Comparison of ENCODE assay signal across 6 cellular contexts in the genomic region with DNA sequence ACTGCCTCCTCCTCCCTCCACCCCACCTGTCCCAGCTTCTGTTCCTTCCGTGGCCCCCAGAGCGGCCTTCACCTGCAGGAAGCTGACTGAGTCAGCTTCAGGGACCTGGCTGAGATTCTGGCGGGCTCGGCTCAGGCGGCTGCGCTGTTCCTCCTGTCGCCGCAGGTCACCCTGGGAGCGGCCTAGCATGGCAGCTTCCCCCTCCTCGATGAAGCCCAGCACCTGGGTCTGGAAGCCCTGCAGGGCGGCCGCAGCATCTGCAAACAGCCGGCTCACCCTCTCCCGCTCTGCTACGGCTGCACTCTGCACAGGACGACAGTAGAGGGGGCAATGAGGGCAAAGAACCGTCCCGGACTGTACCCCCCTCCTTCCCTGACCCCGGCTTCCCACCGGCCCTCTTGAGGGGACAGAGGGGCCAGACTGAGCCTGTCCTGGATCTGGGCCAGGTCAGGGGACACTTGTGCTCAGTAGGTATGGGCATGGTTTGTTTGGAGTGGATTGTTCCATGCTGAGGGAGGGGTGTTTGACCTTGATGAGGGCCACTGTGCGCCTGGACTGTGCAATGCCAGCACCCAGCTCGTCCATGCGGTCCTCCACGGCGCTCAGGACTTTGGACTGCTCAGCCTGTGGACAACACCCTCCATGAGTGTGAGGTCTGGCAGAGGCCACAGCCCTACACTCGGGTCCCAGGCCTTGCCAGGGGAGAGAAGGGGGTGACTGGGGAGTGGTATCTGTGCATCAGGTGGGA.
DNase-seq lines count a peak whose midpoint lies in the region.

No MANE protein-coding gene starts in this region.

- H3K4me1 ChIP-seq in iPS-15b (ENCODE audit: control insufficient read depth, insufficient read depth, low read length) = no peaks in the 10 kb centered on the region

- no peak overlapping the region for H3K9ac ChIP-seq in iPS-15b (ENCODE audit: low read depth, low read length)

- DNase-seq in activated T-cell treated with anti-CD3 and anti-CD28 coated beads for 24 hours (ENCODE audit: low read depth) (peak; percentile 59), SKM-1 treated with dmso at 0.1 percent for 144 hours (lab: John Stamatoyannopoulos, UW; ENCODE audit: unreplicated experiment) (no peak), midbrain (lab: John Stamatoyannopoulos, UW) (no peak)
- DNase-seq in stimulated activated naive CD4-positive, alpha-beta T cell treated with Interleukin-2 at 50 U/mL for 16 hours (lab: John Stamatoyannopoulos, UW) = peak; percentile 62

- peak overlapping the region; percentile 75 for H3K27ac ChIP-seq in KOPT-K1 (ENCODE audit: low read depth, low read length, poor library complexity, severe bottlenecking)

- H3K4me3 ChIP-seq in iPS-15b (ENCODE audit: low read depth, low read length) = peak overlapping the region; percentile 18

- H3K27me3 ChIP-seq in iPS-15b (ENCODE audit: control insufficient read depth, insufficient read depth, low read length) = peaks cover 15% of the 10 kb centered on the region

- H3K9me3 ChIP-seq in KOPT-K1 (ENCODE audit: insufficient read depth, low read length, poor library complexity, severe bottlenecking) (no peaks in the 10 kb centered on the region), iPS-15b (ENCODE audit: control insufficient read depth, insufficient read depth, low read length) (no peaks in the 10 kb centered on the region)

- H3K36me3 ChIP-seq in KOPT-K1 (ENCODE audit: insufficient read depth, low read length) (no peaks in the 10 kb centered on the region), iPS-15b (ENCODE audit: control insufficient read depth, insufficient read depth, low read length) (no peaks in the 10 kb centered on the region)

Comparison
In these comparisons a context has a peak if more than half of its experiments do, and no peak if none do; other contexts are left out.
1. DNase-seq: peak in activated T-cell treated with anti-CD3 and anti-CD28 coated beads for 24 hours (single experiment) and stimulated activated naive CD4-positive, alpha-beta T cell treated with Interleukin-2 at 50 U/mL for 16 hours (single experiment); none in SKM-1 treated with dmso at 0.1 percent for 144 hours (single experiment) and midbrain (single experiment).